ENCODE assay signal across 21 cellular contexts in genomic region chr12:44889162-44889561, GRCh38. TPM values are rescaled to one million over a fixed set of nuclear protein-coding genes. Genes with fewer than 3 reads are reported as not detected.
"Had no signal": no experiment of that assay in that cellular context is flagged by ENCODE, and none has a peak within 500 bp of the region (broad histone marks: within the 10 kb centered on the region; RNA-seq: fewer than 3 reads in every experiment).

No MANE protein-coding gene starts in this region.

- H3K27me3 ChIP-seq: brain microvascular endothelial cell, left lung, right atrium auricular region, tibial artery had no signal

- H3K27ac ChIP-seq: brain microvascular endothelial cell, coronary artery, left lung, right atrium auricular region, tibial artery had no signal

- H3K4me1 ChIP-seq: left lung, right atrium auricular region, tibial artery had no signal

- H3K9me3 ChIP-seq: mucosa of descending colon, right atrium auricular region, tibial artery had no signal

- DNase-seq: activated CD4-positive, alpha-beta T cell treated with anti-CD3 and anti-CD28 coated beads, Interleukin-2, amount 10 ng/mL, durations not matched to agents 24 days and 14 days; activated CD4-positive, CD25-positive, alpha-beta regulatory T cell; activated CD8-positive, alpha-beta T cell treated with anti-CD3 and anti-CD28 coated beads, Interleukin-2, amount 10 ng/mL, durations not matched to agents 7 days and 5 days; activated naive CD4-positive, alpha-beta T cell treated with anti-CD3 and anti-CD28 coated beads for 36 hours; activated T-cell treated with anti-CD3 and anti-CD28 coated beads, Interleukin-2, amount 50 U/mL, for 24 hours; aorta; brain microvascular endothelial cell; central memory CD4-positive, alpha-beta T cell; head of caudate nucleus; mammary epithelial cell; mucosa of descending colon; naive B cell; stimulated activated CD4-positive, alpha-beta T cell treated with anti-CD3 and anti-CD28 coated beads, Interleukin-2, amount 100 ng/mL, for 24 hours; stimulated activated naive CD8-positive, alpha-beta T cell treated with anti-CD3 and anti-CD28 coated beads, Interleukin-15, Interleukin-2, amounts not matched to agents 100 U/mL and 50 U/mL, for 24 hours; substantia nigra; T-helper 17 cell; tibial artery had no signal

- H3K4me3 ChIP-seq: coronary artery, left lung, mucosa of descending colon, right atrium auricular region, tibial artery had no signal

- ATAC-seq: activated CD8-positive, alpha-beta T cell treated with anti-CD3 and anti-CD28 coated beads, Interleukin-2, amount 10 ng/mL, durations not matched to agents 7 days and 5 days; left lung; mucosa of descending colon; stimulated activated naive CD8-positive, alpha-beta T cell treated with anti-CD3 and anti-CD28 coated beads, Interleukin-15, Interleukin-2, amounts not matched to agents 100 U/mL and 50 U/mL, for 24 hours; T-helper 17 cell had no signal

- H3K36me3 ChIP-seq: brain microvascular endothelial cell, left lung, right atrium auricular region, tibial artery had no signal

RNA-seq across cellular contexts. Expression of gene NELL2, which starts 13.0 kb away (rescaled TPM):
- total RNA-seq: osteoblast had no signal
